1 cellular context compared by ENCODE assay signal in genomic region chr19:57389730-57390598, GRCh38.
TF ChIP-seq lines count a peak whose summit lies in the region.

ZNF548 (plus strand) TSS chr19:57389854; CDS start chr19:57390100, 246 bp downstream.

TF ChIP-seq in K562, 482 proteins besides CTCF, POLR2A, EP300 and RAD21 (continued from another document and continues in another):
- TF ChIP-seq CCNT2 (IDR thresholded peaks at IDR 0.05; ENCODE audit: borderline replicate concordance, extremely low read depth, insufficient read length, low read depth, low read length) (no peak), NCOA6 (IDR thresholded peaks at IDR 0.05) (peak; percentile 81; the same call in 1 of the 2 replicates), PCBP1 (IDR thresholded peaks at IDR 0.05; ENCODE audit: low read depth, low read length, poor library complexity, severe bottlenecking) (no peak), FOS (IDR thresholded peaks at IDR 0.05; ENCODE audit: extremely low read depth, insufficient read length) (peak; percentile 24), NR2C2 (CRISPR knock-in tag; IDR thresholded peaks at IDR 0.05) (no peak), NR2C2 (tag; IDR thresholded peaks at IDR 0.05) (peak; percentile 69), ZNF785 (CRISPR knock-in tag; IDR thresholded peaks at IDR 0.05) (no peak), NCOR1 (IDR thresholded peaks at IDR 0.05) (no peak), ZNF449 (CRISPR knock-in tag; IDR thresholded peaks at IDR 0.05) (no peak), SRSF1 (IDR thresholded peaks at IDR 0.05; ENCODE audit: low read depth, low read length) (peak; percentile 96), RFX1 (IDR thresholded peaks at IDR 0.05) (peak; percentile 62), ZNF609 (CRISPR knock-in tag; IDR thresholded peaks at IDR 0.05; ENCODE audit: borderline replicate concordance) (no peak), KAT2B (IDR thresholded peaks at IDR 0.05; ENCODE audit: low read depth, low read length) (no peak), BDP1 (IDR thresholded peaks at IDR 0.05; ENCODE audit: insufficient read depth, insufficient read length) (no peak), NRF1 (conservative IDR thresholded peaks at IDR 0.05 in 1 of 2, IDR thresholded peaks at IDR 0.05 in 1 of 2) (peak; percentile 90 to 92), KDM1A (IDR thresholded peaks at IDR 0.05) (no peak), ZNF778 (CRISPR knock-in tag; IDR thresholded peaks at IDR 0.05) (no peak), FOSL1 (tag; conservative IDR thresholded peaks at IDR 0.05) (peak; percentile 67), PRMT5 (CRISPR knock-in tag; IDR thresholded peaks at IDR 0.05) (no peak), CBX3 (IDR thresholded peaks at IDR 0.05; ENCODE audit: borderline replicate concordance in 1 of 2, low read length in 2 of 2) (peak in 1 of 2 experiments; percentile 79; a peak in 2 of 3 replicates), RNF2 (IDR thresholded peaks at IDR 0.05) (peak; percentile 52; the same call in 1 of the 2 replicates), SETDB1 (IDR thresholded peaks at IDR 0.05; ENCODE audit: low read length) (no peak), CHD2 (IDR thresholded peaks at IDR 0.05; ENCODE audit: low read depth, low read length) (peak; percentile 90), PTRF (tag; IDR thresholded peaks at IDR 0.05) (no peak), ZNF507 (tag; conservative IDR thresholded peaks at IDR 0.05) (no peak), DIDO1 (tag; IDR thresholded peaks at IDR 0.05; ENCODE audit: low read depth) (peak; percentile 52; the same call in 1 of the 2 replicates), CSDE1 (IDR thresholded peaks at IDR 0.05) (no peak), SMAD3 (CRISPR knock-in tag; conservative IDR thresholded peaks at IDR 0.05) (no peak), GTF2B (IDR thresholded peaks at IDR 0.05; ENCODE audit: extremely low read depth, insufficient read length) (no peak), KLF6 (CRISPR knock-in tag; IDR thresholded peaks at IDR 0.05; ENCODE audit: borderline replicate concordance) (no peak), XRCC5 (IDR thresholded peaks at IDR 0.05; ENCODE audit: low read depth, low read length) (no peak), HOXB6 (CRISPR knock-in tag; IDR thresholded peaks at IDR 0.05; ENCODE audit: borderline replicate concordance) (no peak), LARP7 (IDR thresholded peaks at IDR 0.05) (no peak), EHMT2 (IDR thresholded peaks at IDR 0.05) (0 out of 2 replicates have a peak, but pooled peaks have one; percentile 28), KDM2B (CRISPR knock-in tag; IDR thresholded peaks at IDR 0.05) (no peak), BHLHE40 (IDR thresholded peaks at IDR 0.05; ENCODE audit: low read length) (peak; percentile 52), ZNF583 (CRISPR knock-in tag; IDR thresholded peaks at IDR 0.05) (0 out of 2 replicates have a peak, but pooled peaks have one; percentile 34), ZBTB26 (CRISPR knock-in tag; IDR thresholded peaks at IDR 0.05) (no peak), TCF15 (CRISPR knock-in tag; IDR thresholded peaks at IDR 0.05) (no peak), DDX20 (tag; IDR thresholded peaks at IDR 0.05; ENCODE audit: low read depth) (no peak), ZNF695 (CRISPR knock-in tag; IDR thresholded peaks at IDR 0.05) (no peak), IRF2 (CRISPR knock-in tag; IDR thresholded peaks at IDR 0.05) (no peak), THAP12 (CRISPR knock-in tag; IDR thresholded peaks at IDR 0.05) (no peak), MLLT1 (IDR thresholded peaks at IDR 0.05) (peak in 1 of 2 experiments; percentile 27; a peak in 1 of 4 replicates), HNRNPK (IDR thresholded peaks at IDR 0.05; ENCODE audit: low read depth, low read length, poor library complexity, severe bottlenecking) (no peak), GTF2E2 (tag; IDR thresholded peaks at IDR 0.05) (no peak), TCF7 (IDR thresholded peaks at IDR 0.05; ENCODE audit: borderline replicate concordance) (no peak), NCOA2 (IDR thresholded peaks at IDR 0.05; ENCODE audit: partially characterized antibody in 2 of 2) (no peak), E2F8 (IDR thresholded peaks at IDR 0.05; ENCODE audit: low read depth, partially characterized antibody) (no peak), ARHGAP35 (IDR thresholded peaks at IDR 0.05; ENCODE audit: partially characterized antibody) (no peak), ZBTB12 (CRISPR knock-in tag; IDR thresholded peaks at IDR 0.05) (peak; percentile 84), KDM5B (IDR thresholded peaks at IDR 0.05; ENCODE audit: insufficient replicate concordance, low read depth, low read length) (peak; percentile 59)
